ENCODE assay signal across 9 cellular contexts in genomic region chr11:60762851-60763691, GRCh38. TPM values are rescaled to one million over a fixed set of nuclear protein-coding genes. Genes with fewer than 3 reads are reported as not detected.
DNase-seq lines count a peak whose midpoint lies in the region; ATAC-seq and TF ChIP-seq lines count a peak whose summit lies in the region.
"Had no signal": no experiment of that assay in that cellular context is flagged by ENCODE, and none has a peak within 500 bp of the region (broad histone marks: within the 10 kb centered on the region; RNA-seq: fewer than 3 reads in every experiment).

No MANE protein-coding gene starts in this region.

- peaks cover 3% of the 10 kb centered on the region for H3K27me3 ChIP-seq in effector memory CD4-positive, alpha-beta T cell (replicated peaks; ENCODE audit: control insufficient read depth, insufficient read depth, low read length, poor library complexity, severe bottlenecking)

- no peak overlapping the region for H3K4me3 ChIP-seq in GM12875 (ENCODE audit: low read depth, low read length)
- H3K4me3 ChIP-seq in effector memory CD4-positive, alpha-beta T cell (ENCODE audit: insufficient read depth, low read depth, low read length, poor library complexity, severe bottlenecking): no peak overlapping the region

- H3K4me3 Mint-ChIP-seq in activated B cell treated with CpG ODN at 0.5 μM for 24 hours: peak overlapping the region; percentile 44
- no peak overlapping the region for H3K4me3 Mint-ChIP-seq in stimulated activated effector memory CD8-positive, alpha-beta T cell treated with anti-CD3 and anti-CD28 coated beads, Interleukin-12 subunit alpha, Interleukin-12 subunit beta, amount 100 ng/mL, for 72 hours

- no peaks in the 10 kb centered on the region for H3K36me3 Mint-ChIP-seq in activated B cell treated with CpG ODN at 0.5 μM for 24 hours (ENCODE audit: low read depth)
- no peaks in the 10 kb centered on the region for H3K36me3 Mint-ChIP-seq in stimulated activated effector memory CD8-positive, alpha-beta T cell treated with anti-CD3 and anti-CD28 coated beads, Interleukin-12 subunit alpha, Interleukin-12 subunit beta, amount 100 ng/mL, for 72 hours

- H3K9me3 Mint-ChIP-seq in activated B cell treated with CpG ODN at 0.5 μM for 24 hours: no peaks in the 10 kb centered on the region
- no peaks in the 10 kb centered on the region for H3K9me3 Mint-ChIP-seq in stimulated activated effector memory CD8-positive, alpha-beta T cell treated with anti-CD3 and anti-CD28 coated beads, Interleukin-12 subunit alpha, Interleukin-12 subunit beta, amount 100 ng/mL, for 72 hours

- H3K4me1 ChIP-seq in effector memory CD4-positive, alpha-beta T cell (ENCODE audit: control insufficient read depth, insufficient read depth, low read length, poor library complexity, severe bottlenecking): no peaks in the 10 kb centered on the region

- DNase-seq in activated B cell treated with CpG ODN at 0.5 μM for 24 hours: no peak
- DNase-seq in stimulated activated effector memory CD8-positive, alpha-beta T cell treated with anti-CD3 and anti-CD28 coated beads, Interleukin-12 subunit alpha, Interleukin-12 subunit beta, amount 100 ng/mL, for 72 hours (ENCODE audit: low spot score in 2 of 2): no peak
- no peak for DNase-seq in EL
- DNase-seq in activated CD4-positive, alpha-beta T cell treated with anti-CD3 and anti-CD28 coated beads, Interleukin-2, amount 50 U/mL, for 1 hour: no peak
- DNase-seq in effector memory CD4-positive, alpha-beta T cell: no peak

- POLR2A ChIA-PET in activated B cell treated with CpG ODN at 0.5 μM for 24 hours (lab: Charles Lee): interaction anchor here (0.5 to 1.6 kb wide), 5 partner anchors 12 to 399 kb away, joined by 3 to 7 read pairs (median 3); partner anchors contain the start of gene VPS37C

- ATAC-seq in GM19467 (IDR thresholded peaks at IDR 0.05; ENCODE audit: unreplicated experiment): peak; percentile 73
- ATAC-seq in HG03457 (IDR thresholded peaks at IDR 0.05; ENCODE audit: unreplicated experiment): peak; percentile 59
- peak; percentile 90 for ATAC-seq in activated B cell treated with CpG ODN at 0.5 μM for 24 hours (ENCODE audit: low read depth)
- peak; percentile 48 for ATAC-seq in stimulated activated effector memory CD8-positive, alpha-beta T cell treated with anti-CD3 and anti-CD28 coated beads, Interleukin-12 subunit alpha, Interleukin-12 subunit beta, amount 100 ng/mL, for 72 hours

- peaks cover 18% of the 10 kb centered on the region for H3K27me3 Mint-ChIP-seq in activated B cell treated with CpG ODN at 0.5 μM for 24 hours

- TF ChIP-seq CTCF in GM12875 (IDR thresholded peaks at IDR 0.05; ENCODE audit: borderline replicate concordance, insufficient read depth, low read depth, low read length) (peak; percentile 55; the same call in 1 of the 2 replicates), activated B cell treated with CpG ODN at 0.5 μM for 24 hours (IDR thresholded peaks at IDR 0.05) (no peak)

- CTCF ChIA-PET in activated B cell treated with CpG ODN at 0.5 μM for 24 hours (lab: Charles Lee): interaction anchor here (0.7 to 7.3 kb wide), 18 partner anchors 9 to 498 kb away, joined by 3 to 86 read pairs (median 4); no protein-coding TSS in a partner anchor

- no peaks in the 10 kb centered on the region for H3K36me3 ChIP-seq in effector memory CD4-positive, alpha-beta T cell (ENCODE audit: control insufficient read depth, insufficient read depth, low read length)

- intact Hi-C loops in activated B cell treated with CpG ODN at 0.5 μM for 24 hours (cut with micrococcal nuclease): loop anchor here (1.0 to 10.0 kb wide), 7 partner anchors 12 to 1146 kb away; partner anchors contain the start of genes CCDC86, OSBP and SLC15A3

- H3K4me1 Mint-ChIP-seq in activated B cell treated with CpG ODN at 0.5 μM for 24 hours: peaks cover 55% of the 10 kb centered on the region
- peaks cover 5% of the 10 kb centered on the region for H3K4me1 Mint-ChIP-seq in stimulated activated effector memory CD8-positive, alpha-beta T cell treated with anti-CD3 and anti-CD28 coated beads, Interleukin-12 subunit alpha, Interleukin-12 subunit beta, amount 100 ng/mL, for 72 hours

- no peak overlapping the region for H3K27ac ChIP-seq in effector memory CD4-positive, alpha-beta T cell (ENCODE audit: insufficient read depth, low read length, poor library complexity, severe bottlenecking)

- no peaks in the 10 kb centered on the region for H3K9me3 ChIP-seq in effector memory CD4-positive, alpha-beta T cell (ENCODE audit: control insufficient read depth, low read length)

- peak overlapping the region; percentile 56 for H3K27ac Mint-ChIP-seq in activated B cell treated with CpG ODN at 0.5 μM for 24 hours
- H3K27ac Mint-ChIP-seq in stimulated activated effector memory CD8-positive, alpha-beta T cell treated with anti-CD3 and anti-CD28 coated beads, Interleukin-12 subunit alpha, Interleukin-12 subunit beta, amount 100 ng/mL, for 72 hours: no peak overlapping the region

RNA-seq across cellular contexts. Expression of gene MS4A15, which starts 6.4 kb away (rescaled TPM):
- total RNA-seq in activated B cell treated with CpG ODN at 0.5 μM for 24 hours: not detected in 2 replicates
- total RNA-seq: pulmonary artery endothelial cell had no signal

RNA-seq across cellular contexts. Expression of gene MS4A10, which starts 22.1 kb away (rescaled TPM):
- total RNA-seq in activated B cell treated with CpG ODN at 0.5 μM for 24 hours: not detected in 2 replicates
- total RNA-seq: pulmonary artery endothelial cell had no signal

RNA-seq across cellular contexts. Expression of gene MS4A18, which starts 38.6 kb away (rescaled TPM):
- total RNA-seq in activated B cell treated with CpG ODN at 0.5 μM for 24 hours: not detected in 2 replicates
- total RNA-seq: pulmonary artery endothelial cell had no signal
